In genomic region chr3:70053293-70053692, GRCh38 we compare ENCODE assay signal across 19 cellular contexts. TPM values are rescaled to one million over a fixed set of nuclear protein-coding genes. Genes with fewer than 3 reads are reported as not detected.
DNase-seq lines count a peak whose midpoint lies in the region; FAIRE-seq lines count a peak whose summit lies in the region.
"Had no signal": no experiment of that assay in that cellular context is flagged by ENCODE, and none has a peak within 500 bp of the region (broad histone marks: within the 10 kb centered on the region; RNA-seq: fewer than 3 reads in every experiment).

No MANE protein-coding gene starts in this region.

- DNase-seq in Daoy (ENCODE audit: low read depth) (peak; percentile 54), HT1080 (ENCODE audit: low read depth) (peak; percentile 80), SKM-1 treated with dmso at 0.1 percent for 144 hours (lab: John Stamatoyannopoulos, UW; ENCODE audit: unreplicated experiment) (peak; percentile 17), kidney glomerular epithelial cell (lab: John Stamatoyannopoulos, UW) (peak; percentile 7), NCI-H524 (lab: John Stamatoyannopoulos, UW) (no peak), NCI-H2227 (lab: John Stamatoyannopoulos, UW; ENCODE audit: unreplicated experiment) (no peak), frontal cortex (ENCODE audit: low spot score in 2 of 2) (no peak)
- DNase-seq in activated naive CD4-positive, alpha-beta T cell (lab: John Stamatoyannopoulos, UW), result no peak
- DNase-seq: hippocampal formation; IMR-90; left ventricle myocardium superior; natural killer cell; NCI-H1930; NCI-H748 treated with DMSO at 0.1 percent for 48 hours; stimulated activated CD4-positive, alpha-beta T cell treated with anti-CD3 and anti-CD28 coated beads, Interleukin-2, amount 100 ng/mL, for 48 hours; upper lobe of left lung had no signal

- no peak for FAIRE-seq in frontal cortex (lab: Jason Lieb, UNC)

RNA-seq across cellular contexts. Expression of gene SAMMSON, which starts 53.8 kb away (rescaled TPM):
- not detected in 2 replicates for total RNA-seq in Daoy (2014; rRNA removed; shearing (Covaris generic))
- 0.43 and 0.93 TPM in 2 replicates for total RNA-seq in HT1080 (2014; rRNA removed; shearing (Covaris generic))
- polyA plus RNA-seq in HT1080 (2015; cell fraction: cytosol; rRNA removed), result 0.40 and 0.55 TPM in 2 replicates
- polyA plus RNA-seq in HT1080 (2015; cell fraction: nucleus; rRNA removed), result 0.49 and 0.57 TPM in 2 replicates
- not detected for total RNA-seq in frontal cortex
- total RNA-seq: chondrocyte, IMR-90, left ventricle myocardium superior, natural killer cell, SJSA1 had no signal
- polyA plus RNA-seq: BJ, IMR-90 had no signal

Comparison
In these comparisons a context has a peak if more than half of its experiments do, and no peak if none do; other contexts are left out.
1. DNase-seq: peak in Daoy (single experiment), HT1080 (single experiment), SKM-1 treated with dmso at 0.1 percent for 144 hours (single experiment) and kidney glomerular epithelial cell (single experiment); none in NCI-H524 (0 of 2), NCI-H2227 (single experiment), frontal cortex (0 of 2) and activated naive CD4-positive, alpha-beta T cell (0 of 4).